In genomic region chr6:7184502-7184901, GRCh38 we compare ENCODE assay signal across 19 cellular contexts.
DNase-seq lines count a peak whose midpoint lies in the region; ATAC-seq and TF ChIP-seq lines count a peak whose summit lies in the region.
"Had no signal": no experiment of that assay in that cellular context is flagged by ENCODE, and none has a peak within 500 bp of the region (broad histone marks: within the 10 kb centered on the region; RNA-seq: fewer than 3 reads in every experiment).

No MANE protein-coding gene starts in this region.

- no peak for ATAC-seq in Right ventricle myocardium superior (ENCODE audit: poor library complexity)

- H3K27ac ChIP-seq in right atrium auricular region (no peak overlapping the region), testis (no peak overlapping the region)
- H3K27ac ChIP-seq: PC-9 had no signal

- H3K9me3 Mint-ChIP-seq in dendritic cell treated with granulocyte-macrophage colony-stimulating factor and Interleukin-4, amounts not matched to agents 40 ng/mL and 50 ng/mL, for 4 days: no peaks in the 10 kb centered on the region
- H3K9me3 Mint-ChIP-seq: CD4-positive, alpha-beta T cell had no signal

- 88 to 100% methylated on average over 1 of the region's 1 CpG for WGBS in testis, 2 donors

- intact Hi-C loops in Right ventricle myocardium superior (cut with DNase I) (no loop called here), testis (cut with DNase I; ENCODE audit: low total_unique reads) (no loop called here)
- intact Hi-C loops in dendritic cell treated with granulocyte-macrophage colony-stimulating factor and Interleukin-4, amounts not matched to agents 40 ng/mL and 50 ng/mL, for 4 days (cut with micrococcal nuclease): no loop called here

- TF ChIP-seq CTCF in right atrium auricular region (IDR thresholded peaks at IDR 0.05) (no peak), testis (IDR thresholded peaks at IDR 0.05) (no peak)

- H3K36me3 ChIP-seq in right atrium auricular region: peaks cover 83% of the 10 kb centered on the region
- H3K36me3 ChIP-seq in testis (ENCODE audit: low read depth, missing control alignments): no peaks in the 10 kb centered on the region

- H3K27me3 ChIP-seq in right atrium auricular region: no peaks in the 10 kb centered on the region
- no peaks in the 10 kb centered on the region for H3K27me3 ChIP-seq in testis

- TF ChIP-seq POLR2A in testis (IDR thresholded peaks at IDR 0.05): no peak

- peaks cover 70% of the 10 kb centered on the region for H3K4me1 Mint-ChIP-seq in dendritic cell treated with granulocyte-macrophage colony-stimulating factor and Interleukin-4, amounts not matched to agents 40 ng/mL and 50 ng/mL, for 4 days (ENCODE audit: low read depth)

- H3K27me3 Mint-ChIP-seq in dendritic cell treated with granulocyte-macrophage colony-stimulating factor and Interleukin-4, amounts not matched to agents 40 ng/mL and 50 ng/mL, for 4 days: no peaks in the 10 kb centered on the region
- H3K27me3 Mint-ChIP-seq: CD4-positive, alpha-beta T cell had no signal

- H3K4me1 ChIP-seq in right atrium auricular region (peaks cover 0 to 12% of the 10 kb centered on the region in 2 donors), testis (no peaks in the 10 kb centered on the region)
- H3K4me1 ChIP-seq: Caco-2 had no signal

- H3K36me3 Mint-ChIP-seq in dendritic cell treated with granulocyte-macrophage colony-stimulating factor and Interleukin-4, amounts not matched to agents 40 ng/mL and 50 ng/mL, for 4 days (ENCODE audit: low read depth): peaks cover 96% of the 10 kb centered on the region

- peak overlapping the region; percentile 28 for H3K27ac Mint-ChIP-seq in dendritic cell treated with granulocyte-macrophage colony-stimulating factor and Interleukin-4, amounts not matched to agents 40 ng/mL and 50 ng/mL, for 4 days
- H3K27ac Mint-ChIP-seq: CD4-positive, alpha-beta T cell had no signal

- no peak overlapping the region for H3K4me3 Mint-ChIP-seq in dendritic cell treated with granulocyte-macrophage colony-stimulating factor and Interleukin-4, amounts not matched to agents 40 ng/mL and 50 ng/mL, for 4 days
- H3K4me3 Mint-ChIP-seq: CD4-positive, alpha-beta T cell had no signal

- DNase-seq in right atrium auricular region (ENCODE audit: low spot score): peak; percentile 47
- no peak for DNase-seq in Right ventricle myocardium superior
- peak; percentile 38 for DNase-seq in M059J (ENCODE audit: low read depth)
- DNase-seq in NCI-H1048 (lab: John Stamatoyannopoulos, UW): no peak
- no peak for DNase-seq in NAMALWA (ENCODE audit: low spot score)
- DNase-seq in DMS153 treated with DMSO at 0.1 percent for 48 hours (lab: John Stamatoyannopoulos, UW; ENCODE audit: unreplicated experiment): no peak
- DNase-seq in testis: no peak
- DNase-seq: Caco-2; CD4-positive, alpha-beta T cell; DMS153; H7; KBM-7; MV-4-11; NCI-H1436; NCI-H2029 treated with DMSO at 0.1 percent for 48 hours; NCI-H2171; NCI-H526; PC-9 had no signal

- H3K9me3 ChIP-seq in right atrium auricular region (no peaks in the 10 kb centered on the region), testis (no peaks in the 10 kb centered on the region)
- H3K9me3 ChIP-seq: Caco-2 had no signal

- H3K4me3 ChIP-seq in right atrium auricular region: no peak overlapping the region
- H3K4me3 ChIP-seq in testis: no peak overlapping the region
- H3K4me3 ChIP-seq: PC-9 had no signal

Comparison
In these comparisons a context has a peak if more than half of its experiments do, and no peak if none do; other contexts are left out.
1. DNase-seq: peak in right atrium auricular region (single experiment) and M059J (single experiment); none in Right ventricle myocardium superior (single experiment), NCI-H1048 (single experiment), NAMALWA (single experiment), DMS153 treated with DMSO at 0.1 percent for 48 hours (single experiment) and testis (single experiment).